ENCODE assay signal across 8 cellular contexts in genomic region chr5:178460598-178461425, GRCh38.
DNase-seq lines count a peak whose midpoint lies in the region; ATAC-seq and TF ChIP-seq lines count a peak whose summit lies in the region.

No MANE protein-coding gene starts in this region.

- H3K27me3 ChIP-seq in Caco-2 (replicated peaks; ENCODE audit: control insufficient read depth, insufficient read depth, low read length) (no peaks in the 10 kb centered on the region), osteoblast (ENCODE audit: insufficient read depth, low read length) (no peaks in the 10 kb centered on the region)

- no peak overlapping the region for H3K4me3 ChIP-seq in Caco-2 (ENCODE audit: low read depth, low read length)
- H3K4me3 ChIP-seq in osteoblast (ENCODE audit: insufficient read depth, low read length) = no peak overlapping the region

- no peak overlapping the region for H3K27ac Mint-ChIP-seq in Caco-2 (ENCODE audit: unreplicated experiment)
- no peak overlapping the region for H3K27ac Mint-ChIP-seq in activated T-cell treated with anti-CD3 and anti-CD28 coated beads, Interleukin-2, amount 50 U/mL, for 72 hours

- peak; percentile 79 for ATAC-seq in GM21515 (IDR thresholded peaks at IDR 0.05; ENCODE audit: unreplicated experiment)
- ATAC-seq in activated T-cell treated with anti-CD3 and anti-CD28 coated beads, Interleukin-2, amount 50 U/mL, for 72 hours (replicated peaks in 1 of 2) = peak; percentile 68 to 73
- ATAC-seq in HG02970 (IDR thresholded peaks at IDR 0.05; ENCODE audit: low FRiP score, unreplicated experiment) = no peak
- ATAC-seq in HG02763 (IDR thresholded peaks at IDR 0.05; ENCODE audit: unreplicated experiment) = no peak

- TF ChIP-seq CTCF in Caco-2 (IDR thresholded peaks at IDR 0.05; ENCODE audit: insufficient read depth in 1 of 2, low read depth in 1 of 2, low read length in 1 of 2, severe bottlenecking in 1 of 2, unreplicated experiment in 1 of 2) (peak; percentile 83 to 87), osteoblast (IDR thresholded peaks at IDR 0.05; ENCODE audit: extremely low read depth, low read depth, low read length) (peak; percentile 58)

- no peak overlapping the region for H3K27ac ChIP-seq in osteoblast (ENCODE audit: low read depth, low read length)

- POLR2A ChIA-PET in Caco-2 (lab: Charles Lee) = no interaction called here

- H3K27me3 Mint-ChIP-seq in Caco-2 (ENCODE audit: insufficient read depth, unreplicated experiment) = no peaks in the 10 kb centered on the region
- no peaks in the 10 kb centered on the region for H3K27me3 Mint-ChIP-seq in activated T-cell treated with anti-CD3 and anti-CD28 coated beads, Interleukin-2, amount 50 U/mL, for 72 hours (ENCODE audit: low read depth)

- H4K20me1 ChIP-seq in osteoblast (ENCODE audit: insufficient read depth, low read length) = no peaks in the 10 kb centered on the region

- no peaks in the 10 kb centered on the region for H3K9me3 ChIP-seq in Caco-2
- no peaks in the 10 kb centered on the region for H3K9me3 ChIP-seq in osteoblast (ENCODE audit: low read depth, low read length)

- no peak overlapping the region for H2AFZ ChIP-seq in osteoblast (ENCODE audit: low read length)

- no TSS peak for BruUV-seq in Caco-2 (replicated peaks; lab: Mats Ljungman, UMichigan)

- H3K4me1 ChIP-seq in Caco-2 (peaks cover 7% of the 10 kb centered on the region; the same call in 1 of the 2 replicates), osteoblast (ENCODE audit: insufficient read depth, low read length) (no peaks in the 10 kb centered on the region)

- H3K79me2 ChIP-seq in osteoblast (ENCODE audit: insufficient read depth, low read length) = no peaks in the 10 kb centered on the region

- CTCF ChIA-PET in Caco-2 (lab: Charles Lee) = interaction anchor here (0.6 to 1.4 kb wide), 14 partner anchors 8 to 1186 kb away, joined by 3 to 7 read pairs (median 3); partner anchors contain the start of gene COL23A1

- peaks cover 7% of the 10 kb centered on the region for H3K4me1 Mint-ChIP-seq in Caco-2 (ENCODE audit: low read depth, unreplicated experiment)
- H3K4me1 Mint-ChIP-seq in activated T-cell treated with anti-CD3 and anti-CD28 coated beads, Interleukin-2, amount 50 U/mL, for 72 hours (ENCODE audit: low read depth) = no peaks in the 10 kb centered on the region

- H3K9me3 Mint-ChIP-seq in Caco-2 (ENCODE audit: unreplicated experiment) = no peaks in the 10 kb centered on the region
- H3K9me3 Mint-ChIP-seq in activated T-cell treated with anti-CD3 and anti-CD28 coated beads, Interleukin-2, amount 50 U/mL, for 72 hours = no peaks in the 10 kb centered on the region

- DNase-seq in Caco-2 = peak; percentile 71 to 83
- DNase-seq in NCI-H82 (lab: John Stamatoyannopoulos, UW) = peak; percentile 77
- peak; percentile 62 to 66 for DNase-seq in activated T-cell treated with anti-CD3 and anti-CD28 coated beads, Interleukin-2, amount 50 U/mL, for 72 hours
- DNase-seq in germinal center (ENCODE audit: low spot score) = peak; percentile 69
- peak; percentile 78 for DNase-seq in osteoblast (ENCODE audit: insufficient read length, low spot score, missing footprints)

- no peaks in the 10 kb centered on the region for H3K36me3 Mint-ChIP-seq in Caco-2 (ENCODE audit: insufficient read depth, unreplicated experiment)
- no peaks in the 10 kb centered on the region for H3K36me3 Mint-ChIP-seq in activated T-cell treated with anti-CD3 and anti-CD28 coated beads, Interleukin-2, amount 50 U/mL, for 72 hours (ENCODE audit: insufficient read depth in 2 of 2)

- no peak overlapping the region for H3K4me3 Mint-ChIP-seq in Caco-2 (ENCODE audit: unreplicated experiment)
- no peak overlapping the region for H3K4me3 Mint-ChIP-seq in activated T-cell treated with anti-CD3 and anti-CD28 coated beads, Interleukin-2, amount 50 U/mL, for 72 hours

- H3K36me3 ChIP-seq in Caco-2 (ENCODE audit: control insufficient read depth, insufficient read depth, low read length) (no peaks in the 10 kb centered on the region), osteoblast (ENCODE audit: insufficient read depth, low read length) (no peaks in the 10 kb centered on the region)

- H3K4me2 ChIP-seq in osteoblast (ENCODE audit: insufficient read depth, low read length) = no peak overlapping the region

- intact Hi-C loops in Caco-2 (cut with micrococcal nuclease; ENCODE audit: unreplicated experiment) = loop anchor here (1.0 kb wide), 1 partner anchor 90 kb away; no protein-coding TSS in a partner anchor

Comparison
In these comparisons a context has a peak if more than half of its experiments do, and no peak if none do; other contexts are left out.
1. ATAC-seq: peak in GM21515 (single experiment) and activated T-cell treated with anti-CD3 and anti-CD28 coated beads, Interleukin-2, amount 50 U/mL, for 72 hours (2 of 2); none in HG02970 (single experiment) and HG02763 (single experiment).
2. Peak in every context shown above with its lines, with median percentiles within 50 percentile points of each other: DNase-seq.